9 cellular contexts compared by ENCODE assay signal in the genomic region with DNA sequence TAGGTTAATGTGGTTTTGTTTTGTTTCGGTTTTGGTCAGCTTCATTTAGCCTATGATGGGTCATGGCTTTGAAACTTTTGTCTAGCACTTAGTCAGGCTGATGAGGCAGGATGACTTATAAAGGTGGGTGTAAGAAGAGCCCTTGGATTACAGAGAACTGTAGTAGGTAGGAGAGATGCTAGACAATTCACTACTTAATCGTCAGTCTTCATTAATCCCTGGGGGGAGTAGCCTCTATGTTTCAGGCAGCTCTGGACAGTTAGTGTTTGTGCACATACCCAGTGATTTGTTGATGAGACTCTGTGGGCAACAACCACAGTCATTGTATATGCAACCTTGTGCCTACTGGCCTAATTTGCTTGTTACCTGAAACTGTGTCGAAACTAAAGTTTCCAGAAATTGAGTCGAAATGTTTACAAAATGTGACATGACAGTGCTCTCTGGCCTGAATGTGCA.
DNase-seq lines count a peak whose midpoint lies in the region; ATAC-seq and TF ChIP-seq lines count a peak whose summit lies in the region.
"Had no signal": no experiment of that assay in that cellular context is flagged by ENCODE, and none has a peak within 500 bp of the region (broad histone marks: within the 10 kb centered on the region; RNA-seq: fewer than 3 reads in every experiment).

No MANE protein-coding gene starts in this region.

- no peak for TF ChIP-seq CTCF in CD4-positive, alpha-beta T cell (IDR thresholded peaks at IDR 0.05)
- TF ChIP-seq CTCF in dorsolateral prefrontal cortex (IDR thresholded peaks at IDR 0.05 in 54 of 56, conservative IDR thresholded peaks at IDR 0.05 in 2 of 56; ENCODE audit: low read depth in 1 of 56, partially characterized antibody in 56 of 56), result no peak

- no peak for ATAC-seq in CD4-positive, alpha-beta T cell (ENCODE audit: poor library complexity)
- ATAC-seq in GM19351 (IDR thresholded peaks at IDR 0.05; ENCODE audit: unreplicated experiment) (peak; percentile 95), HG03108 (IDR thresholded peaks at IDR 0.05; ENCODE audit: unreplicated experiment) (peak; percentile 86), GM18519 (IDR thresholded peaks at IDR 0.05; ENCODE audit: low FRiP score, unreplicated experiment) (no peak)

- H3K4me3 Mint-ChIP-seq in CD4-positive, alpha-beta T cell, result no peak overlapping the region

- H3K9me3 ChIP-seq in CD4-positive, alpha-beta T cell (ENCODE audit: control insufficient read depth, low read length), result no peaks in the 10 kb centered on the region

- H3K27me3 ChIP-seq in CD4-positive, alpha-beta T cell (ENCODE audit: control insufficient read depth, insufficient read depth, low read length), result no peaks in the 10 kb centered on the region
- no peaks in the 10 kb centered on the region for H3K27me3 ChIP-seq in dorsolateral prefrontal cortex

- H3K27ac ChIP-seq in CD4-positive, alpha-beta T cell (ENCODE audit: low read depth, low read length), result no peak overlapping the region
- peak overlapping the region in 36 of 59 donors; percentile 0 to 73 (median 37) for H3K27ac ChIP-seq in dorsolateral prefrontal cortex

- POLR2A ChIA-PET in CD4-positive, alpha-beta T cell (lab: Charles Lee), result no interaction called here

- no peak overlapping the region for H3K4me3 ChIP-seq in dorsolateral prefrontal cortex

- H3K4me1 Mint-ChIP-seq in CD4-positive, alpha-beta T cell (ENCODE audit: low read depth), result peaks cover 22% of the 10 kb centered on the region

- peaks cover 89% of the 10 kb centered on the region for H3K36me3 Mint-ChIP-seq in CD4-positive, alpha-beta T cell (ENCODE audit: low read depth)

- H3K27me3 Mint-ChIP-seq in CD4-positive, alpha-beta T cell, result no peaks in the 10 kb centered on the region

- peak overlapping the region; percentile 49 for H3K27ac Mint-ChIP-seq in CD4-positive, alpha-beta T cell

- CTCF ChIA-PET in CD4-positive, alpha-beta T cell (lab: Charles Lee), result no interaction called here

- intact Hi-C loops in CD4-positive, alpha-beta T cell (cut with DNase I, micrococcal nuclease), result no loop called here
- intact Hi-C loops in dorsolateral prefrontal cortex (cut with DNase I), result no loop called here

- no peaks in the 10 kb centered on the region for H3K9me3 Mint-ChIP-seq in CD4-positive, alpha-beta T cell

- no peak for DNase-seq in CD4-positive, alpha-beta T cell
- no peak for DNase-seq in dorsolateral prefrontal cortex
- DNase-seq in activated effector memory CD4-positive, alpha-beta T cell treated with anti-CD3 and anti-CD28 coated beads, Interleukin-2, amount 50 U/mL, for 16 hours, result no peak
- DNase-seq in OCI-M1 (lab: John Stamatoyannopoulos, UW), result no peak
- no peak for DNase-seq in SK-N-DZ (ENCODE audit: low spot score)
- DNase-seq: central memory CD4-positive, alpha-beta T cell had no signal

Comparison
In these comparisons a context has a peak if more than half of its experiments do, and no peak if none do; other contexts are left out.
1. ATAC-seq: peak in GM19351 (single experiment) and HG03108 (single experiment); none in CD4-positive, alpha-beta T cell (single experiment) and GM18519 (single experiment).